8 cellular contexts compared by ENCODE assay signal in genomic region chr22:38766076-38766777, GRCh38. TPM values are rescaled to one million over a fixed set of nuclear protein-coding genes. Genes with fewer than 3 reads are reported as not detected.
DNase-seq lines count a peak whose midpoint lies in the region; ATAC-seq and TF ChIP-seq lines count a peak whose summit lies in the region.

No MANE protein-coding gene starts in this region.

- peaks cover 6% of the 10 kb centered on the region for H3K4me1 Mint-ChIP-seq in activated T-cell treated with anti-CD3 and anti-CD28 coated beads, Interleukin-2, amount 50 U/mL, for 24 hours (ENCODE audit: low read depth)
- peaks cover 6% of the 10 kb centered on the region for H3K4me1 Mint-ChIP-seq in neural crest cell

- H3K36me3 Mint-ChIP-seq in activated T-cell treated with anti-CD3 and anti-CD28 coated beads, Interleukin-2, amount 50 U/mL, for 24 hours (ENCODE audit: low read depth), result no peaks in the 10 kb centered on the region
- H3K36me3 Mint-ChIP-seq in neural crest cell (ENCODE audit: low read depth), result no peaks in the 10 kb centered on the region

- no peaks in the 10 kb centered on the region for H3K9me3 Mint-ChIP-seq in activated T-cell treated with anti-CD3 and anti-CD28 coated beads, Interleukin-2, amount 50 U/mL, for 24 hours
- no peaks in the 10 kb centered on the region for H3K9me3 Mint-ChIP-seq in neural crest cell

- TF ChIP-seq CTCF in GM06990 (IDR thresholded peaks at IDR 0.05; ENCODE audit: insufficient read depth, low read length, poor library complexity, severe bottlenecking), result peak; percentile 92
- TF ChIP-seq CTCF in fibroblast of pulmonary artery (IDR thresholded peaks at IDR 0.05; ENCODE audit: low read length, missing control alignments), result peak; percentile 96
- peak; percentile 76 for TF ChIP-seq CTCF in neural crest cell (conservative IDR thresholded peaks at IDR 0.05)

- H3K4me3 ChIP-seq in GM06990 (replicated peaks; ENCODE audit: low read depth, low read length), result no peak overlapping the region
- H3K4me3 ChIP-seq in fibroblast of pulmonary artery (replicated peaks; ENCODE audit: low read depth, low read length), result no peak overlapping the region

- no peak for ATAC-seq in GM19463 (IDR thresholded peaks at IDR 0.05; ENCODE audit: unreplicated experiment)

- DNase-seq in ACHN (peak; percentile 71), GM06990 (ENCODE audit: extremely low read depth, insufficient read length) (no peak), NCI-H2196 (lab: John Stamatoyannopoulos, UW; ENCODE audit: unreplicated experiment) (peak; percentile 73), fibroblast of pulmonary artery (ENCODE audit: low read depth) (peak; percentile 68), neural crest cell (ENCODE audit: low read depth, low spot score) (peak; percentile 62), NK-92 (lab: John Stamatoyannopoulos, UW; ENCODE audit: unreplicated experiment) (no peak)
- peak; percentile 53 for DNase-seq in activated T-cell treated with anti-CD3 and anti-CD28 coated beads, Interleukin-2, amount 50 U/mL, for 24 hours

- no peak overlapping the region for H3K27ac Mint-ChIP-seq in activated T-cell treated with anti-CD3 and anti-CD28 coated beads, Interleukin-2, amount 50 U/mL, for 24 hours
- H3K27ac Mint-ChIP-seq in neural crest cell (ENCODE audit: unreplicated experiment), result no peak overlapping the region

- no peaks in the 10 kb centered on the region; the same call in 1 of the 2 replicates for H3K27me3 ChIP-seq in GM06990 (replicated peaks; ENCODE audit: control insufficient read depth, insufficient read depth, low read length)

- no peaks in the 10 kb centered on the region for H3K36me3 ChIP-seq in GM06990 (ENCODE audit: control insufficient read depth, insufficient read depth, low read length)

- H3K27me3 Mint-ChIP-seq in activated T-cell treated with anti-CD3 and anti-CD28 coated beads, Interleukin-2, amount 50 U/mL, for 24 hours, result no peaks in the 10 kb centered on the region
- H3K27me3 Mint-ChIP-seq in neural crest cell (ENCODE audit: low read depth), result no peaks in the 10 kb centered on the region

- no peak overlapping the region for H3K4me3 Mint-ChIP-seq in activated T-cell treated with anti-CD3 and anti-CD28 coated beads, Interleukin-2, amount 50 U/mL, for 24 hours
- H3K4me3 Mint-ChIP-seq in neural crest cell, result peak overlapping the region; percentile 34

- in situ Hi-C loops in ACHN (cut with HindIII; ENCODE audit: low pct_ligation_motif_present, low pct_unique_long_range_greater_than_20kb, low sequenced_read_pairs), result no loop called here

RNA-seq across cellular contexts. Expression of gene SUN2, which starts 10.4 kb away (rescaled TPM):
- 39.0 and 41.7 TPM in 2 replicates for total RNA-seq in neural crest cell

RNA-seq across cellular contexts. Expression of gene DNAL4, which starts 27.7 kb away (rescaled TPM):
- 18.0 and 18.9 TPM in 2 replicates for total RNA-seq in neural crest cell

Comparison
In these comparisons a context has a peak if more than half of its experiments do, and no peak if none do; other contexts are left out.
1. DNase-seq: peak in ACHN (single experiment), NCI-H2196 (single experiment), activated T-cell treated with anti-CD3 and anti-CD28 coated beads, Interleukin-2, amount 50 U/mL, for 24 hours (single experiment), fibroblast of pulmonary artery (single experiment) and neural crest cell (single experiment); none in GM06990 (single experiment) and NK-92 (single experiment).
2. Peak in every context shown above with its lines, with median percentiles within 50 percentile points of each other: CTCF ChIP-seq.